1 cellular context compared by ENCODE assay signal in the genomic region with DNA sequence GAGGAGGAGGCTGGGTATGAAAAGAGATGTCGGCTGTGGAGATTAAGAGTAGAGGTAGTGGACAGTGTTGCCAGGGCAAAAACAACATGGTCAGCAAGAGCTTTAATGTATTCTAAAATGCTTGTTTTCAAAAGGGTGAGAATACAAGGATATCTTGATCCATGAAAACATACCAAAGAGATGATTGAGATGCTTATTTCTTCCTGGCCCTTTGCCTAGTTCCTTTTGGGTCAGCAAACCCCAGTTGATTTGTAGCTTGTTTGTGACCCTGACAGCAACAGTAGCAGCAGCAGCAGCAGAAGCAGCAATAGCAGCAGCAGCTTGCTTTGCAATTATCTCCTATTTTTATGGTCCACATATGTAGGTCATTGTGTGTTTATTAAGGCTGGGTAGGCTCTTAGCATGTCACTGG.
TF ChIP-seq lines count a peak whose summit lies in the region.

No MANE protein-coding gene starts in this region.

TF ChIP-seq in IMR-90, 13 proteins besides CTCF, POLR2A, EP300 and RAD21 (continued from another document):
- TF ChIP-seq, protein P1, sequence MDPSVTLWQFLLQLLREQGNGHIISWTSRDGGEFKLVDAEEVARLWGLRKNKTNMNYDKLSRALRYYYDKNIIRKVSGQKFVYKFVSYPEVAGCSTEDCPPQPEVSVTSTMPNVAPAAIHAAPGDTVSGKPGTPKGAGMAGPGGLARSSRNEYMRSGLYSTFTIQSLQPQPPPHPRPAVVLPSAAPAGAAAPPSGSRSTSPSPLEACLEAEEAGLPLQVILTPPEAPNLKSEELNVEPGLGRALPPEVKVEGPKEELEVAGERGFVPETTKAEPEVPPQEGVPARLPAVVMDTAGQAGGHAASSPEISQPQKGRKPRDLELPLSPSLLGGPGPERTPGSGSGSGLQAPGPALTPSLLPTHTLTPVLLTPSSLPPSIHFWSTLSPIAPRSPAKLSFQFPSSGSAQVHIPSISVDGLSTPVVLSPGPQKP (IDR thresholded peaks at IDR 0.05; ENCODE audit: borderline replicate concordance, low read depth, low read length): no peak
- TF ChIP-seq SMC3 (IDR thresholded peaks at IDR 0.05; ENCODE audit: low read depth, low read length) (no peak), RCOR1 (IDR thresholded peaks at IDR 0.05; ENCODE audit: insufficient replicate concordance, low read length) (no peak), BHLHE40 (IDR thresholded peaks at IDR 0.05; ENCODE audit: low read depth, low read length) (no peak)
- TF ChIP-seq, protein P2, sequence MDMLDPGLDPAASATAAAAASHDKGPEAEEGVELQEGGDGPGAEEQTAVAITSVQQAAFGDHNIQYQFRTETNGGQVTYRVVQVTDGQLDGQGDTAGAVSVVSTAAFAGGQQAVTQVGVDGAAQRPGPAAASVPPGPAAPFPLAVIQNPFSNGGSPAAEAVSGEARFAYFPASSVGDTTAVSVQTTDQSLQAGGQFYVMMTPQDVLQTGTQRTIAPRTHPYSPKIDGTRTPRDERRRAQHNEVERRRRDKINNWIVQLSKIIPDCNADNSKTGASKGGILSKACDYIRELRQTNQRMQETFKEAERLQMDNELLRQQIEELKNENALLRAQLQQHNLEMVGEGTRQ (IDR thresholded peaks at IDR 0.05; ENCODE audit: low read depth, low read length): no peak
